ENCODE assay signal across 8 cellular contexts in the genomic region with DNA sequence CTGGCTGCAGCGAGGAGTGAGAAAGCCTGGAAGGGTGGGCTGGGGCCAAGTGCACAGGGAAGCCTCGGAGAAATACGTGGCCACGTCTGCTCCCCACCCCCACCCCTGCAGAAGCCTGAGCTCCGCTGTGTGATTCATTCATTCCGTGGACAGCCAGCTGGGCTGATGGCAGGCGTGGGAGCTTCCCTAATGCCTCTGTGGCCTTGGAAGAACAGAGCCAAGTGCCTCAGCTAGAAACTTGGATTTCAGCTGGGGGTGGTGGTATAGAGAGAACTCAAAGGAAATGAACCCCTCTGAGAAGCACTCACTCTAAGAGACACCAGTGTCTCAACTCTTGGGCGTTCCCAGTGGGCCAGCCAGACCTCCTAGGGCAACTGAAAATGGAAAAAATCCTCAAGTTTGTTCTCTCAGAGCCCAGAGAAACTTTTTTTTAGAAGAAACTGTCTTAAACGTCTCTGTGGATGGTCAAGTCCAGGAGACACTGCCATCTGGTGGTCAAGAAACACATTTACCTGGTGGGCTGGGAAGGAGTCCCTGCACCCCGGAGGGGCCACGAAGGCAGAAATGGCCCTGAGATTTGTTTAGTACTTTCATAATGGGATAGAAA. TPM values are rescaled to one million over a fixed set of nuclear protein-coding genes. Genes with fewer than 3 reads are reported as not detected.
DNase-seq lines count a peak whose midpoint lies in the region; ATAC-seq lines count a peak whose summit lies in the region.

No MANE protein-coding gene starts in this region.

- H3K27ac ChIP-seq in effector memory CD4-positive, alpha-beta T cell (ENCODE audit: insufficient read depth, low read length, poor library complexity, severe bottlenecking): no peak overlapping the region

- CTCF ChIA-PET in activated CD4-positive, alpha-beta T cell treated with anti-CD3 and anti-CD28 coated beads, Interleukin-2, amount 10 ng/mL, durations not matched to agents 7 days and 5 days (lab: Charles Lee): interaction anchor here (0.6 to 1.9 kb wide), 10 partner anchors 11 to 293 kb away, joined by 3 to 9 read pairs (median 4); a partner anchor contains a TSS

- H3K4me3 ChIP-seq in effector memory CD4-positive, alpha-beta T cell (ENCODE audit: insufficient read depth, low read depth, low read length, poor library complexity, severe bottlenecking): no peak overlapping the region

- no peak overlapping the region for H3K4me3 Mint-ChIP-seq in activated CD4-positive, alpha-beta T cell treated with anti-CD3 and anti-CD28 coated beads, Interleukin-2, amount 10 ng/mL, durations not matched to agents 7 days and 5 days
- H3K4me3 Mint-ChIP-seq in stimulated activated effector memory CD8-positive, alpha-beta T cell treated with anti-CD3 and anti-CD28 coated beads, Interleukin-12 subunit alpha, Interleukin-12 subunit beta, amount 100 ng/mL, for 72 hours: no peak overlapping the region

- peaks cover 19% of the 10 kb centered on the region for H3K36me3 Mint-ChIP-seq in activated CD4-positive, alpha-beta T cell treated with anti-CD3 and anti-CD28 coated beads, Interleukin-2, amount 10 ng/mL, durations not matched to agents 7 days and 5 days (ENCODE audit: low read depth)
- H3K36me3 Mint-ChIP-seq in stimulated activated effector memory CD8-positive, alpha-beta T cell treated with anti-CD3 and anti-CD28 coated beads, Interleukin-12 subunit alpha, Interleukin-12 subunit beta, amount 100 ng/mL, for 72 hours: peaks cover 42% of the 10 kb centered on the region

- no peak overlapping the region for H3K27ac Mint-ChIP-seq in activated CD4-positive, alpha-beta T cell treated with anti-CD3 and anti-CD28 coated beads, Interleukin-2, amount 10 ng/mL, durations not matched to agents 7 days and 5 days
- peak overlapping the region; percentile 71 for H3K27ac Mint-ChIP-seq in stimulated activated effector memory CD8-positive, alpha-beta T cell treated with anti-CD3 and anti-CD28 coated beads, Interleukin-12 subunit alpha, Interleukin-12 subunit beta, amount 100 ng/mL, for 72 hours

- peaks cover 7% of the 10 kb centered on the region for H3K36me3 ChIP-seq in effector memory CD4-positive, alpha-beta T cell (ENCODE audit: control insufficient read depth, insufficient read depth, low read length)

- peaks cover 12% of the 10 kb centered on the region for H3K4me1 ChIP-seq in effector memory CD4-positive, alpha-beta T cell (ENCODE audit: control insufficient read depth, insufficient read depth, low read length, poor library complexity, severe bottlenecking)

- POLR2A ChIA-PET in activated CD4-positive, alpha-beta T cell treated with anti-CD3 and anti-CD28 coated beads, Interleukin-2, amount 10 ng/mL, durations not matched to agents 7 days and 5 days (lab: Charles Lee): interaction anchor here (0.6 kb wide), 1 partner anchor 9 kb away, joined by 3 read pairs; no protein-coding TSS in a partner anchor

- H3K9me3 Mint-ChIP-seq in activated CD4-positive, alpha-beta T cell treated with anti-CD3 and anti-CD28 coated beads, Interleukin-2, amount 10 ng/mL, durations not matched to agents 7 days and 5 days: no peaks in the 10 kb centered on the region
- no peaks in the 10 kb centered on the region for H3K9me3 Mint-ChIP-seq in stimulated activated effector memory CD8-positive, alpha-beta T cell treated with anti-CD3 and anti-CD28 coated beads, Interleukin-12 subunit alpha, Interleukin-12 subunit beta, amount 100 ng/mL, for 72 hours

- peaks cover 32% of the 10 kb centered on the region for H3K4me1 Mint-ChIP-seq in activated CD4-positive, alpha-beta T cell treated with anti-CD3 and anti-CD28 coated beads, Interleukin-2, amount 10 ng/mL, durations not matched to agents 7 days and 5 days
- peaks cover 39% of the 10 kb centered on the region for H3K4me1 Mint-ChIP-seq in stimulated activated effector memory CD8-positive, alpha-beta T cell treated with anti-CD3 and anti-CD28 coated beads, Interleukin-12 subunit alpha, Interleukin-12 subunit beta, amount 100 ng/mL, for 72 hours

- peak; percentile 42 for DNase-seq in activated gamma-delta T cell treated with Interleukin-2 at 50 U/mL for 16 hours
- no peak for DNase-seq in activated gamma-delta T cell (lab: John Stamatoyannopoulos, UW)
- peak; percentile 9 for DNase-seq in NCI-H1694 treated with DMSO at 0.1 percent for 48 hours (lab: John Stamatoyannopoulos, UW)
- peak; percentile 62 for DNase-seq in activated CD4-positive, alpha-beta T cell treated with anti-CD3 and anti-CD28 coated beads, Interleukin-2, amount 10 ng/mL, durations not matched to agents 7 days and 5 days
- peak in 2 of 3 donors; percentile 21 to 36 for DNase-seq in effector memory CD4-positive, alpha-beta T cell
- peak; percentile 89 for DNase-seq in medulla oblongata (ENCODE audit: extremely low spot score)
- DNase-seq in stimulated activated effector memory CD8-positive, alpha-beta T cell treated with anti-CD3 and anti-CD28 coated beads, Interleukin-12 subunit alpha, Interleukin-12 subunit beta, amount 100 ng/mL, for 72 hours (ENCODE audit: low spot score in 2 of 2): peak; percentile 26 to 62

- H3K9me3 ChIP-seq in effector memory CD4-positive, alpha-beta T cell (ENCODE audit: control insufficient read depth, low read length): no peaks in the 10 kb centered on the region

- no peaks in the 10 kb centered on the region for H3K27me3 Mint-ChIP-seq in activated CD4-positive, alpha-beta T cell treated with anti-CD3 and anti-CD28 coated beads, Interleukin-2, amount 10 ng/mL, durations not matched to agents 7 days and 5 days

- ATAC-seq in HG02642 (IDR thresholded peaks at IDR 0.05; ENCODE audit: poor library complexity, unreplicated experiment): peak; percentile 62
- peak; percentile 33 for ATAC-seq in stimulated activated effector memory CD8-positive, alpha-beta T cell treated with anti-CD3 and anti-CD28 coated beads, Interleukin-12 subunit alpha, Interleukin-12 subunit beta, amount 100 ng/mL, for 72 hours

- H3K27me3 ChIP-seq in effector memory CD4-positive, alpha-beta T cell (replicated peaks; ENCODE audit: control insufficient read depth, insufficient read depth, low read length, poor library complexity, severe bottlenecking): no peaks in the 10 kb centered on the region

RNA-seq across cellular contexts. Expression of a gene that starts 18.0 kb away (rescaled TPM):
- total RNA-seq in activated CD4-positive, alpha-beta T cell treated with anti-CD3 and anti-CD28 coated beads, Interleukin-2, amount 10 ng/mL, durations not matched to agents 7 days and 5 days: 10 to 100 TPM; 46.9 to 48.1 TPM

RNA-seq across cellular contexts. Expression of a gene that starts 31.3 kb away (rescaled TPM):
- total RNA-seq in activated CD4-positive, alpha-beta T cell treated with anti-CD3 and anti-CD28 coated beads, Interleukin-2, amount 10 ng/mL, durations not matched to agents 7 days and 5 days: 100 to 1,000 TPM; 212 to 221 TPM

RNA-seq across cellular contexts. Expression of a gene that starts 53.7 kb away (rescaled TPM):
- total RNA-seq in activated CD4-positive, alpha-beta T cell treated with anti-CD3 and anti-CD28 coated beads, Interleukin-2, amount 10 ng/mL, durations not matched to agents 7 days and 5 days: 1 to 10 TPM in 1 of 2 experiments, under 1 TPM in 1; 0.27 to 1.1 TPM
